In genomic region chr1:9867408-9868243, GRCh38 we compare ENCODE assay signal across 1 cellular context.
TF ChIP-seq lines count a peak whose summit lies in the region.

No MANE protein-coding gene starts in this region.

TF ChIP-seq in GM12878, 131 proteins besides CTCF, POLR2A, EP300 and RAD21:
- no peak for TF ChIP-seq PRDM15 (CRISPR knock-in tag; IDR thresholded peaks at IDR 0.05)
- no peak for TF ChIP-seq EGR1 (IDR thresholded peaks at IDR 0.05; ENCODE audit: borderline replicate concordance in 1 of 2, low read depth in 2 of 2, low read length in 2 of 2)
- TF ChIP-seq SIN3A (IDR thresholded peaks at IDR 0.05; ENCODE audit: low read depth, low read length): no peak
- no peak for TF ChIP-seq IRF3 (IDR thresholded peaks at IDR 0.05)
- no peak for TF ChIP-seq PML (IDR thresholded peaks at IDR 0.05; ENCODE audit: low read length)
- TF ChIP-seq EED (IDR thresholded peaks at IDR 0.05; ENCODE audit: low read depth): no peak
- peak; percentile 46 for TF ChIP-seq SP1 (IDR thresholded peaks at IDR 0.05; ENCODE audit: low read depth, low read length)
- TF ChIP-seq MAX (IDR thresholded peaks at IDR 0.05; ENCODE audit: low read depth, low read length): no peak
- no peak for TF ChIP-seq RCOR1 (conservative IDR thresholded peaks at IDR 0.05; ENCODE audit: low read depth, low read length)
- no peak for TF ChIP-seq NFIC (IDR thresholded peaks at IDR 0.05; ENCODE audit: low read depth, low read length)
- TF ChIP-seq FOS (IDR thresholded peaks at IDR 0.05; ENCODE audit: borderline replicate concordance, extremely low read depth, insufficient read length): no peak
- TF ChIP-seq FOXK2 (IDR thresholded peaks at IDR 0.05): no peak
- TF ChIP-seq NFYA (IDR thresholded peaks at IDR 0.05; ENCODE audit: borderline replicate concordance, low read depth, low read length): no peak
- TF ChIP-seq MTA3 (IDR thresholded peaks at IDR 0.05; ENCODE audit: borderline replicate concordance, low read length): no peak
- TF ChIP-seq RB1 (IDR thresholded peaks at IDR 0.05; ENCODE audit: borderline replicate concordance): no peak
- no peak for TF ChIP-seq SMAD5 (IDR thresholded peaks at IDR 0.05; ENCODE audit: low read depth)
- TF ChIP-seq RUNX3 (IDR thresholded peaks at IDR 0.05; ENCODE audit: low read length): peak; percentile 25; the same call in 1 of the 2 replicates
- no peak for TF ChIP-seq USF2 (IDR thresholded peaks at IDR 0.05; ENCODE audit: borderline replicate concordance, low read depth, low read length)
- no peak for TF ChIP-seq BRCA1 (IDR thresholded peaks at IDR 0.05; ENCODE audit: low read depth, low read length)
- peak; percentile 98 for TF ChIP-seq SMC3 (IDR thresholded peaks at IDR 0.05; ENCODE audit: borderline replicate concordance, low read length)
- no peak for TF ChIP-seq SMAD1 (IDR thresholded peaks at IDR 0.05; ENCODE audit: low read depth, partially characterized antibody)
- no peak for TF ChIP-seq CHD1 (IDR thresholded peaks at IDR 0.05; ENCODE audit: low read depth, low read length)
- TF ChIP-seq KLF5 (IDR thresholded peaks at IDR 0.05; ENCODE audit: partially characterized antibody): no peak
- TF ChIP-seq ZNF217 (IDR thresholded peaks at IDR 0.05): no peak
- no peak for TF ChIP-seq CBFB (IDR thresholded peaks at IDR 0.05; ENCODE audit: low read depth)
- no peak for TF ChIP-seq JUND (IDR thresholded peaks at IDR 0.05; ENCODE audit: low read depth, low read length)
- no peak for TF ChIP-seq NR2F1 (conservative IDR thresholded peaks at IDR 0.05)
- TF ChIP-seq IKZF2 (IDR thresholded peaks at IDR 0.05): no peak
- TF ChIP-seq ZNF687 (IDR thresholded peaks at IDR 0.05): no peak
- TF ChIP-seq LARP7 (IDR thresholded peaks at IDR 0.05): 0 out of 2 replicates have a peak, but pooled peaks have one; percentile 43
- no peak for TF ChIP-seq TCF3 (IDR thresholded peaks at IDR 0.05; ENCODE audit: borderline replicate concordance, insufficient read depth, low read depth, low read length)
- TF ChIP-seq ASH2L (IDR thresholded peaks at IDR 0.05; ENCODE audit: borderline replicate concordance, low read depth): no peak
- TF ChIP-seq CHD2 (IDR thresholded peaks at IDR 0.05; ENCODE audit: borderline replicate concordance, low read depth, low read length): no peak
- TF ChIP-seq, protein P1, sequence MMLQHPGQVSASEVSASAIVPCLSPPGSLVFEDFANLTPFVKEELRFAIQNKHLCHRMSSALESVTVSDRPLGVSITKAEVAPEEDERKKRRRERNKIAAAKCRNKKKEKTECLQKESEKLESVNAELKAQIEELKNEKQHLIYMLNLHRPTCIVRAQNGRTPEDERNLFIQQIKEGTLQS (IDR thresholded peaks at IDR 0.05; ENCODE audit: borderline replicate concordance, extremely low read depth, low read depth, low read length): no peak
- TF ChIP-seq ZSCAN29 (IDR thresholded peaks at IDR 0.05): no peak
- no peak for TF ChIP-seq NFXL1 (IDR thresholded peaks at IDR 0.05; ENCODE audit: borderline replicate concordance)
- TF ChIP-seq CHD4 (IDR thresholded peaks at IDR 0.05): no peak
- TF ChIP-seq TCF7 (IDR thresholded peaks at IDR 0.05; ENCODE audit: borderline replicate concordance): no peak
- no peak for TF ChIP-seq ESRRA (IDR thresholded peaks at IDR 0.05; ENCODE audit: low read length)
- TF ChIP-seq WRNIP1 (IDR thresholded peaks at IDR 0.05; ENCODE audit: borderline replicate concordance, low read depth, low read length): no peak
- TF ChIP-seq, protein P2, sequence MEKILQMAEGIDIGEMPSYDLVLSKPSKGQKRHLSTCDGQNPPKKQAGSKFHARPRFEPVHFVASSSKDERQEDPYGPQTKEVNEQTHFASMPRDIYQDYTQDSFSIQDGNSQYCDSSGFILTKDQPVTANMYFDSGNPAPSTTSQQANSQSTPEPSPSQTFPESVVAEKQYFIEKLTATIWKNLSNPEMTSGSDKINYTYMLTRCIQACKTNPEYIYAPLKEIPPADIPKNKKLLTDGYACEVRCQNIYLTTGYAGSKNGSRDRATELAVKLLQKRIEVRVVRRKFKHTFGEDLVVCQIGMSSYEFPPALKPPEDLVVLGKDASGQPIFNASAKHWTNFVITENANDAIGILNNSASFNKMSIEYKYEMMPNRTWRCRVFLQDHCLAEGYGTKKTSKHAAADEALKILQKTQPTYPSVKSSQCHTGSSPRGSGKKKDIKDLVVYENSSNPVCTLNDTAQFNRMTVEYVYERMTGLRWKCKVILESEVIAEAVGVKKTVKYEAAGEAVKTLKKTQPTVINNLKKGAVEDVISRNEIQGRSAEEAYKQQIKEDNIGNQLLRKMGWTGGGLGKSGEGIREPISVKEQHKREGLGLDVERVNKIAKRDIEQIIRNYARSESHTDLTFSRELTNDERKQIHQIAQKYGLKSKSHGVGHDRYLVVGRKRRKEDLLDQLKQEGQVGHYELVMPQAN (conservative IDR thresholded peaks at IDR 0.05): no peak
- TF ChIP-seq GABPA (IDR thresholded peaks at IDR 0.05; ENCODE audit: low read depth): no peak
- TF ChIP-seq CREB1 (IDR thresholded peaks at IDR 0.05; ENCODE audit: low read depth): no peak
- peak; percentile 74; the same call in 1 of the 3 replicates for TF ChIP-seq POU2F2 (IDR thresholded peaks at IDR 0.05; ENCODE audit: borderline replicate concordance, low read depth, low read length)
- TF ChIP-seq NBN (IDR thresholded peaks at IDR 0.05): 0 out of 2 replicates have a peak, but pooled peaks have one; percentile 34
- TF ChIP-seq, protein P3, sequence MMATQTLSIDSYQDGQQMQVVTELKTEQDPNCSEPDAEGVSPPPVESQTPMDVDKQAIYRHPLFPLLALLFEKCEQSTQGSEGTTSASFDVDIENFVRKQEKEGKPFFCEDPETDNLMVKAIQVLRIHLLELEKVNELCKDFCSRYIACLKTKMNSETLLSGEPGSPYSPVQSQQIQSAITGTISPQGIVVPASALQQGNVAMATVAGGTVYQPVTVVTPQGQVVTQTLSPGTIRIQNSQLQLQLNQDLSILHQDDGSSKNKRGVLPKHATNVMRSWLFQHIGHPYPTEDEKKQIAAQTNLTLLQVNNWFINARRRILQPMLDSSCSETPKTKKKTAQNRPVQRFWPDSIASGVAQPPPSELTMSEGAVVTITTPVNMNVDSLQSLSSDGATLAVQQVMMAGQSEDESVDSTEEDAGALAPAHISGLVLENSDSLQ (IDR thresholded peaks at IDR 0.05): no peak
- TF ChIP-seq, protein P4, sequence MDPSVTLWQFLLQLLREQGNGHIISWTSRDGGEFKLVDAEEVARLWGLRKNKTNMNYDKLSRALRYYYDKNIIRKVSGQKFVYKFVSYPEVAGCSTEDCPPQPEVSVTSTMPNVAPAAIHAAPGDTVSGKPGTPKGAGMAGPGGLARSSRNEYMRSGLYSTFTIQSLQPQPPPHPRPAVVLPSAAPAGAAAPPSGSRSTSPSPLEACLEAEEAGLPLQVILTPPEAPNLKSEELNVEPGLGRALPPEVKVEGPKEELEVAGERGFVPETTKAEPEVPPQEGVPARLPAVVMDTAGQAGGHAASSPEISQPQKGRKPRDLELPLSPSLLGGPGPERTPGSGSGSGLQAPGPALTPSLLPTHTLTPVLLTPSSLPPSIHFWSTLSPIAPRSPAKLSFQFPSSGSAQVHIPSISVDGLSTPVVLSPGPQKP (IDR thresholded peaks at IDR 0.05; ENCODE audit: low read depth, low read length): no peak
- no peak for TF ChIP-seq HDGF (IDR thresholded peaks at IDR 0.05)
- TF ChIP-seq YY1 (IDR thresholded peaks at IDR 0.05; ENCODE audit: low read depth, low read length): peak; percentile 90
- TF ChIP-seq ZNF207 (IDR thresholded peaks at IDR 0.05; ENCODE audit: borderline replicate concordance): no peak
- TF ChIP-seq BHLHE40 (IDR thresholded peaks at IDR 0.05; ENCODE audit: borderline replicate concordance in 1 of 2, low read depth in 2 of 2, low read length in 1 of 2): 0 out of 4 replicates have a peak, but pooled peaks of 1 of the 2 experiments have one; percentile 34
- TF ChIP-seq NR2C1 (IDR thresholded peaks at IDR 0.05): no peak
- no peak for TF ChIP-seq STAT1 (conservative IDR thresholded peaks at IDR 0.05)
- TF ChIP-seq HCFC1 (IDR thresholded peaks at IDR 0.05; ENCODE audit: low read length): no peak
